Comparison of ENCODE assay signal across 22 cellular contexts in the genomic region with DNA sequence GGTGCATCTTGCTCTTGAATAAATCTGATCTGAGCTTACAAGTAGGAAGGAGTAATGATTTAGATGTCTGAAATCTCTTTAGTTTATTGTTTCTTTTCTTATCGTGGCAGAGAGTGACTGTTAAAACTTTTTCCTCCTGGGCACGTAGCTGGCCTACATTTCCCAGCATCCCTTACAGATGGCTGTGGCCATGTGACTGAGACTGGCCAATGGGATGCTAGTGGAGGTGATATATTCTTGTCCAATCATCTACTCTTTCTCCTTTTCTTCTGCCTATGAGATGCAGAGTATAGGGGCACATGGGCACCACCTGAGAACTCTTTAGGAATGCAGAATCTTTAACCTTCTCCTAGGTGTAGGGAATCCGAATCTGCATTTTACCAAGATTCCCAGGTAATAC.
DNase-seq lines count a peak whose midpoint lies in the region; ATAC-seq, FAIRE-seq and TF ChIP-seq lines count a peak whose summit lies in the region.
"Had no signal": no experiment of that assay in that cellular context is flagged by ENCODE, and none has a peak within 500 bp of the region (broad histone marks: within the 10 kb centered on the region; RNA-seq: fewer than 3 reads in every experiment).

No MANE protein-coding gene starts in this region.

- no peak overlapping the region for H3K4me3 Mint-ChIP-seq in activated CD4-positive, alpha-beta T cell treated with anti-CD3 and anti-CD28 coated beads for 36 hours
- H3K4me3 Mint-ChIP-seq: activated CD4-positive, alpha-beta T cell treated with anti-CD3 and anti-CD28 coated beads, Interleukin-2, amount 10 ng/mL, durations not matched to agents 7 days and 5 days; activated T-cell treated with anti-CD3 and anti-CD28 coated beads, Interleukin-2, amount 50 U/mL, for 24 hours; CD8-positive, alpha-beta T cell had no signal

- peaks cover under 1% of the 10 kb centered on the region for H3K4me1 Mint-ChIP-seq in activated CD4-positive, alpha-beta T cell treated with anti-CD3 and anti-CD28 coated beads for 36 hours
- H3K4me1 Mint-ChIP-seq: activated CD4-positive, alpha-beta T cell treated with anti-CD3 and anti-CD28 coated beads, Interleukin-2, amount 10 ng/mL, durations not matched to agents 7 days and 5 days had no signal

- H3K27me3 ChIP-seq in vagina, result no peaks in the 10 kb centered on the region
- H3K27me3 ChIP-seq: ascending aorta, SJCRH30 had no signal

- no peak overlapping the region for H3K27ac Mint-ChIP-seq in activated CD4-positive, alpha-beta T cell treated with anti-CD3 and anti-CD28 coated beads for 36 hours
- H3K27ac Mint-ChIP-seq: activated CD4-positive, alpha-beta T cell treated with anti-CD3 and anti-CD28 coated beads, Interleukin-2, amount 10 ng/mL, durations not matched to agents 7 days and 5 days; activated T-cell treated with anti-CD3 and anti-CD28 coated beads, Interleukin-2, amount 50 U/mL, for 24 hours; CD8-positive, alpha-beta T cell had no signal

- H3K27me3 Mint-ChIP-seq in activated CD4-positive, alpha-beta T cell treated with anti-CD3 and anti-CD28 coated beads for 36 hours, result peaks cover 6% of the 10 kb centered on the region

- H3K4me1 ChIP-seq in vagina, result no peaks in the 10 kb centered on the region
- H3K4me1 ChIP-seq: ascending aorta, lower lobe of right lung, SJCRH30 had no signal

- H3K9me3 ChIP-seq in vagina, result no peaks in the 10 kb centered on the region
- H3K9me3 ChIP-seq: ascending aorta, lower lobe of right lung, SJCRH30 had no signal

- TF ChIP-seq CTCF in vagina (IDR thresholded peaks at IDR 0.05), result no peak

- intact Hi-C loops in activated CD4-positive, alpha-beta T cell treated with anti-CD3 and anti-CD28 coated beads for 36 hours (cut with DNase I, micrococcal nuclease), result no loop called here
- intact Hi-C loops in vagina (cut with DNase I), result no loop called here

- DNase-seq in activated CD4-positive, alpha-beta T cell treated with anti-CD3 and anti-CD28 coated beads for 36 hours, result peak; percentile 19
- no peak for DNase-seq in activated CD4-positive, alpha-beta T cell treated with anti-CD3 and anti-CD28 coated beads for 1 hour
- DNase-seq in GM19239 (ENCODE audit: insufficient read length, low spot score) (peak; percentile 3), SK-MEL-5 (ENCODE audit: low read depth, low spot score) (peak; percentile 35), iPS-NIHi11 (ENCODE audit: low spot score) (peak; percentile 47), NCI-H2107 treated with DMSO at 0.1 percent for 48 hours (lab: John Stamatoyannopoulos, UW; ENCODE audit: unreplicated experiment) (no peak), H54 (ENCODE audit: insufficient read length, low spot score) (no peak), vagina (ENCODE audit: extremely low spot score in 2 of 2) (no peak)
- DNase-seq: activated CD4-positive, alpha-beta T cell treated with anti-CD3 and anti-CD28 coated beads, Interleukin-2, amount 10 ng/mL, durations not matched to agents 7 days and 5 days; activated naive CD4-positive, alpha-beta T cell treated with anti-CD3 and anti-CD28 coated beads, Interleukin-2, amount 50 U/mL, for 16 hours; activated T-cell treated with anti-CD3 and anti-CD28 coated beads, Interleukin-2, amount 50 U/mL, for 24 hours; CD8-positive, alpha-beta T cell; effector memory CD4-positive, alpha-beta T cell; lower lobe of right lung; NCI-H146; NCI-H446; stimulated activated naive CD4-positive, alpha-beta T cell treated with Interleukin-2 at 50 U/mL for 16 hours; T1000; trophoblast cell had no signal

- H3K27ac ChIP-seq in vagina, result no peak overlapping the region
- H3K27ac ChIP-seq: ascending aorta, lower lobe of right lung, SJCRH30 had no signal

- no peak for TF ChIP-seq POLR2A in H54 (IDR thresholded peaks at IDR 0.05; ENCODE audit: low read depth, low read length)
- no peak for TF ChIP-seq POLR2A in vagina (IDR thresholded peaks at IDR 0.05)

- no peaks in the 10 kb centered on the region for H3K9me3 Mint-ChIP-seq in activated CD4-positive, alpha-beta T cell treated with anti-CD3 and anti-CD28 coated beads for 36 hours (ENCODE audit: low read depth)
- H3K9me3 Mint-ChIP-seq: activated CD4-positive, alpha-beta T cell treated with anti-CD3 and anti-CD28 coated beads, Interleukin-2, amount 10 ng/mL, durations not matched to agents 7 days and 5 days; activated T-cell treated with anti-CD3 and anti-CD28 coated beads, Interleukin-2, amount 50 U/mL, for 24 hours; CD8-positive, alpha-beta T cell had no signal

- POLR2A ChIA-PET in activated CD4-positive, alpha-beta T cell treated with anti-CD3 and anti-CD28 coated beads for 36 hours (lab: Charles Lee), result no interaction called here

- CTCF ChIA-PET in activated CD4-positive, alpha-beta T cell treated with anti-CD3 and anti-CD28 coated beads for 36 hours (lab: Charles Lee), result interaction anchor here (0.5 to 0.7 kb wide), 2 partner anchors 45 to 111 kb away, joined by 3 read pairs; no protein-coding TSS in a partner anchor

- no peak for FAIRE-seq in GM19239 (lab: Jason Lieb, UNC)
- FAIRE-seq in H54 (lab: Jason Lieb, UNC), result no peak
- FAIRE-seq: islet of Langerhans had no signal

- ATAC-seq in activated CD4-positive, alpha-beta T cell treated with anti-CD3 and anti-CD28 coated beads for 36 hours, result peak; percentile 47
- ATAC-seq: CD8-positive, alpha-beta T cell; lower lobe of right lung had no signal

- no peaks in the 10 kb centered on the region for H3K36me3 ChIP-seq in vagina
- H3K36me3 ChIP-seq: ascending aorta, lower lobe of right lung, SJCRH30 had no signal

- H3K36me3 Mint-ChIP-seq in activated CD4-positive, alpha-beta T cell treated with anti-CD3 and anti-CD28 coated beads for 36 hours (ENCODE audit: low read depth), result no peaks in the 10 kb centered on the region
- H3K36me3 Mint-ChIP-seq: CD8-positive, alpha-beta T cell had no signal

- in situ Hi-C loops in SK-MEL-5 (cut with HindIII; ENCODE audit: low pct_unique_long_range_greater_than_20kb, low sequenced_read_pairs), result no loop called here

- no peak overlapping the region for H3K4me3 ChIP-seq in vagina
- H3K4me3 ChIP-seq: ascending aorta, lower lobe of right lung, SJCRH30 had no signal

Comparison
In these comparisons a context has a peak if more than half of its experiments do, and no peak if none do; other contexts are left out.
1. DNase-seq: peak in activated CD4-positive, alpha-beta T cell treated with anti-CD3 and anti-CD28 coated beads for 36 hours (single experiment), GM19239 (single experiment), SK-MEL-5 (single experiment) and iPS-NIHi11 (single experiment); none in activated CD4-positive, alpha-beta T cell treated with anti-CD3 and anti-CD28 coated beads for 1 hour (single experiment), NCI-H2107 treated with DMSO at 0.1 percent for 48 hours (single experiment), H54 (single experiment) and vagina (0 of 2).